27 cellular contexts compared by ENCODE assay signal in the genomic region with DNA sequence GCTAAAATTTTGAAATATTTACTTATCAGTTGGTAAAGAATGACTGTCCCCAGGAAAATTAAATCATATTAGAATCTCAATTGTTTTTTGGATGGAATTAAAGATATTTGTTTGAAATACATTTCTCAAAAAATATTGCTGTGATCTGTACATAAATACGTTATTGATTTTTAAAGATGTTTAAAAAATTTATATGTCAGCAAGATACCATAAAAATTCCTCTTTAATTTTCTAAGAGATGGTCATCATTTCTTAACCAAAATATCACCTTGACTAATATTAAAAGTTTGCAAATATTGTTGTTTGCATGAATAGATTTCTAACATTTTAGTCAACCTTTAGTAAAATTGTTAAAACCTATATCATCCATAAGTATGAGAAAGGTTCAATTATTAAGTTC.
DNase-seq lines count a peak whose midpoint lies in the region; ATAC-seq, FAIRE-seq and TF ChIP-seq lines count a peak whose summit lies in the region.
"Had no signal": no experiment of that assay in that cellular context is flagged by ENCODE, and none has a peak within 500 bp of the region (broad histone marks: within the 10 kb centered on the region; RNA-seq: fewer than 3 reads in every experiment).

No MANE protein-coding gene starts in this region.

- WGBS in spleen, 5 donors, result 77 to 92% (median 90%) methylated on average over 1 of the region's 1 CpG
- 91 to 98% (median 92%) methylated on average over 1 of the region's 1 CpG for WGBS in psoas muscle, 3 donors

- H3K4me1 Mint-ChIP-seq in naive thymus-derived CD4-positive, alpha-beta T cell, result peaks cover 0 to 6% (median 0%) of the 10 kb centered on the region in 7 donors
- H3K4me1 Mint-ChIP-seq: CD14-positive monocyte had no signal

- H3K9me3 ChIP-seq in BLaER1, result no peaks in the 10 kb centered on the region
- no peaks in the 10 kb centered on the region for H3K9me3 ChIP-seq in OCI-LY7 (ENCODE audit: low read length)
- no peaks in the 10 kb centered on the region for H3K9me3 ChIP-seq in spleen
- no peaks in the 10 kb centered on the region for H3K9me3 ChIP-seq in naive thymus-derived CD4-positive, alpha-beta T cell (ENCODE audit: control insufficient read depth in 2 of 3, low read length in 3 of 3)
- no peaks in the 10 kb centered on the region for H3K9me3 ChIP-seq in psoas muscle
- H3K9me3 ChIP-seq: Peyer's patch had no signal

- BruUV-seq in OCI-LY7 (replicated peaks; lab: Mats Ljungman, UMichigan), result no TSS peak

- no peak overlapping the region for H3K27ac Mint-ChIP-seq in naive thymus-derived CD4-positive, alpha-beta T cell
- H3K27ac Mint-ChIP-seq: CD14-positive monocyte; CD8-positive, alpha-beta memory T cell had no signal

- intact Hi-C loops in OCI-LY7 (cut with micrococcal nuclease; ENCODE audit: unreplicated experiment) (loop anchor here (2.0 to 5.0 kb wide), 2 partner anchors 43 to 229 kb away; partner anchors contain the start of gene ING3), spleen (cut with DNase I; ENCODE audit: low total_unique reads) (no loop called here), psoas muscle (cut with DNase I) (no loop called here)
- intact Hi-C loops in naive thymus-derived CD4-positive, alpha-beta T cell (cut with micrococcal nuclease), result no loop called here

- FAIRE-seq in frontal cortex (lab: Jason Lieb, UNC), result peak; percentile 47
- FAIRE-seq: HTR-8/SVneo had no signal

- no peak for ATAC-seq in naive thymus-derived CD4-positive, alpha-beta T cell
- ATAC-seq in psoas muscle (no peak), HG02571 (IDR thresholded peaks at IDR 0.05; ENCODE audit: unreplicated experiment) (no peak)

- no peak for TF ChIP-seq POLR2A in spleen (IDR thresholded peaks at IDR 0.05)

- H2AFZ ChIP-seq in OCI-LY7 (ENCODE audit: low read length), result peak overlapping the region; percentile 87
- H2AFZ ChIP-seq: GM23248 had no signal

- H3K36me3 ChIP-seq in BLaER1 (0 out of 2 replicates have a peak, but pooled peaks cover 6% of the 10 kb centered on the region), OCI-LY7 (ENCODE audit: insufficient read depth, low read length) (no peaks in the 10 kb centered on the region), spleen (no peaks in the 10 kb centered on the region), psoas muscle (ENCODE audit: insufficient read depth in 1 of 2, low read depth in 1 of 2) (no peaks in the 10 kb centered on the region)
- no peaks in the 10 kb centered on the region for H3K36me3 ChIP-seq in naive thymus-derived CD4-positive, alpha-beta T cell (ENCODE audit: control insufficient read depth in 2 of 3, insufficient read depth in 3 of 3, low read length in 3 of 3)
- H3K36me3 ChIP-seq: Peyer's patch had no signal

- CTCF ChIA-PET in OCI-LY7 (lab: Charles Lee; ENCODE audit: unreplicated experiment), result no interaction called here
- CTCF ChIA-PET in naive thymus-derived CD4-positive, alpha-beta T cell (lab: Charles Lee), result no interaction called here

- H3K4me1 ChIP-seq in BLaER1 (peaks cover 100% of the 10 kb centered on the region), OCI-LY7 (ENCODE audit: insufficient read depth, low read length, poor library complexity, severe bottlenecking) (peaks cover 73% of the 10 kb centered on the region), spleen (peaks cover 0 to 91% (median 40%) of the 10 kb centered on the region in 6 donors), psoas muscle (peaks cover 7% of the 10 kb centered on the region)
- no peaks in the 10 kb centered on the region for H3K4me1 ChIP-seq in naive thymus-derived CD4-positive, alpha-beta T cell (ENCODE audit: control insufficient read depth in 2 of 2, insufficient read depth in 2 of 2, low read length in 2 of 2)

- no peaks in the 10 kb centered on the region for H3K79me2 ChIP-seq in OCI-LY7 (ENCODE audit: insufficient read depth, low read depth, low read length)

- H3K27ac ChIP-seq in BLaER1 (peak overlapping the region; percentile 87), OCI-LY7 (ENCODE audit: low read depth, low read length, poor library complexity, severe bottlenecking) (peak overlapping the region; percentile 91), spleen (peak overlapping the region in 7 of 8 donors; percentile 1 to 81 (median 72)), psoas muscle (no peak overlapping the region)
- H3K27ac ChIP-seq in naive thymus-derived CD4-positive, alpha-beta T cell (ENCODE audit: low read depth, low read length), result no peak overlapping the region
- H3K27ac ChIP-seq: GM23248, SK-N-MC had no signal

- DNase-seq in OCI-LY7 (ENCODE audit: low spot score), result no peak
- DNase-seq in frontal cortex (ENCODE audit: low spot score in 2 of 2), result no peak
- DNase-seq in spleen, result no peak
- no peak for DNase-seq in naive thymus-derived CD4-positive, alpha-beta T cell
- no peak for DNase-seq in psoas muscle
- DNase-seq in stimulated activated CD4-positive, alpha-beta T cell treated with anti-CD3 and anti-CD28 coated beads, Interleukin-1b, Interleukin-23, amount 100 ng/mL, for 48 hours, result no peak
- DNase-seq: AML-193; CD8-positive, alpha-beta memory T cell; DMS 273 treated with DMSO at 0.1 percent for 48 hours; DMS79; GF-D8; GM23248; H7; KBM-7; MM.1S; NCI-H2029; NCI-H446; NCI-H526; NCI-H82; NK-92 treated with Interleukin-12 subunit alpha and Interleukin-12 subunit beta, amount 100 ng/mL, for 24 hours; Peyer's patch; SIG-M5 had no signal

- peaks cover 2 to 23% (median 14%) of the 10 kb centered on the region in 5 donors for H3K27me3 Mint-ChIP-seq in naive thymus-derived CD4-positive, alpha-beta T cell

- POLR2A ChIA-PET in OCI-LY7 (lab: Charles Lee), result interaction anchor here (0.6 to 2.7 kb wide), 6 partner anchors 17 to 230 kb away, joined by 3 to 14 read pairs (median 4); no protein-coding TSS in a partner anchor
- POLR2A ChIA-PET in naive thymus-derived CD4-positive, alpha-beta T cell (lab: Charles Lee), result no interaction called here

- H3K4me3 ChIP-seq in BLaER1 (0 out of 2 replicates have a peak overlapping the region, but pooled peaks have one; percentile 46), OCI-LY7 (ENCODE audit: low read depth, low read length, poor library complexity, severe bottlenecking) (peak overlapping the region; percentile 54), spleen (no peak overlapping the region), psoas muscle (no peak overlapping the region)
- H3K4me3 ChIP-seq in naive thymus-derived CD4-positive, alpha-beta T cell (ENCODE audit: low read length), result no peak overlapping the region
- H3K4me3 ChIP-seq: GM23248, Peyer's patch, SK-N-MC had no signal

- no peaks in the 10 kb centered on the region for H3K36me3 Mint-ChIP-seq in naive thymus-derived CD4-positive, alpha-beta T cell
- H3K36me3 Mint-ChIP-seq: CD14-positive monocyte; CD8-positive, alpha-beta memory T cell had no signal

- no peak overlapping the region for H3K4me3 Mint-ChIP-seq in naive thymus-derived CD4-positive, alpha-beta T cell
- H3K4me3 Mint-ChIP-seq: CD14-positive monocyte; CD8-positive, alpha-beta memory T cell had no signal

- H3K9ac ChIP-seq in BLaER1, result peak overlapping the region; percentile 71
- H3K9ac ChIP-seq: GM23248 had no signal

- H3K9me3 Mint-ChIP-seq in naive thymus-derived CD4-positive, alpha-beta T cell, result no peaks in the 10 kb centered on the region
- H3K9me3 Mint-ChIP-seq: CD14-positive monocyte; CD8-positive, alpha-beta memory T cell had no signal

- TF ChIP-seq CTCF in OCI-LY7 (conservative IDR thresholded peaks at IDR 0.05; ENCODE audit: low read length) (no peak), spleen (IDR thresholded peaks at IDR 0.05 in 8 of 11, conservative IDR thresholded peaks at IDR 0.05 in 3 of 11) (no peak), psoas muscle (IDR thresholded peaks at IDR 0.05) (no peak)

- H4K20me1 ChIP-seq in BLaER1 (no peaks in the 10 kb centered on the region), OCI-LY7 (ENCODE audit: insufficient read depth, low read length) (no peaks in the 10 kb centered on the region)

- peak overlapping the region; percentile 82 for H3K4me2 ChIP-seq in BLaER1
- H3K4me2 ChIP-seq in OCI-LY7 (ENCODE audit: low read length), result peak overlapping the region; percentile 95

- H3K9me2 ChIP-seq in OCI-LY7 (ENCODE audit: insufficient read depth, low read length), result no peaks in the 10 kb centered on the region

- H3K27me3 ChIP-seq in BLaER1 (no peaks in the 10 kb centered on the region), spleen (replicated peaks in 1 of 7) (no peaks in the 10 kb centered on the region), psoas muscle (ENCODE audit: insufficient read depth in 3 of 3, low read length in 2 of 3) (no peaks in the 10 kb centered on the region)
- H3K27me3 ChIP-seq in naive thymus-derived CD4-positive, alpha-beta T cell (ENCODE audit: control insufficient read depth in 2 of 2, insufficient read depth in 2 of 2, low read length in 2 of 2), result no peaks in the 10 kb centered on the region
- H3K27me3 ChIP-seq: Peyer's patch had no signal

Comparison
In these comparisons a context has a peak if more than half of its experiments do, and no peak if none do; other contexts are left out.
1. H3K27ac ChIP-seq: peak in BLaER1 (single experiment), OCI-LY7 (single experiment) and spleen (7 of 8); none in naive thymus-derived CD4-positive, alpha-beta T cell (single experiment) and psoas muscle (single experiment).
2. H3K4me3 ChIP-seq: peak in BLaER1 (single experiment) and OCI-LY7 (single experiment); none in spleen (0 of 8), naive thymus-derived CD4-positive, alpha-beta T cell (single experiment) and psoas muscle (single experiment).